ENCODE assay signal across 9 cellular contexts in the genomic region with DNA sequence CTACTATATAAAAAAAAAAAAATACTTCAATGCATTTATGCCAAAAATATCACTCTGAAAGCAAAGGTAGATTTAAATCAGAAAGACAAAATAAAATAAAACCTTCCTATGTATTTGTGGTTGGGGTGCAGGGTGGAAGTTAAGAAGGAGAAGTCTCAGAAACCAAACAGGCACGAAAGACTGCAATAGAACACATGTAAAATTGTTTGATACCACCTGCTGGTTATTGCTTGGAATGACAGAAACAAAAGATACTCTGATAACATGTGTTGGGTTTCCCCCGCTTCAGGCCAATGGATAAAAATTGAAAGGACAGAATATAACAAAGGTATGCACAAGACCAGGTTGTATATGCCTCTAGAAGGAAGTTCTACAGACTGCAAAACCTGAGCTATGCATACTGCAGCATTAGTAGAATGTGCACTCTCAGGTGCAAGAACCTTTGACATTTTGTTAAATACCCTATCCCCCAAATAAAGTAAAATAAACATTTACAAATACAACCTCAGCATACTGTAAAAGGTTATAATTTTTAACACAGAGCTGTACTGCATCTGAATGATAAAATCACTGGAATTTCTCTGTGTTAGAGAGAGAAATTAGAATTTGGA.
DNase-seq lines count a peak whose midpoint lies in the region; ATAC-seq, FAIRE-seq and TF ChIP-seq lines count a peak whose summit lies in the region.
"Had no signal": no experiment of that assay in that cellular context is flagged by ENCODE, and none has a peak within 500 bp of the region (broad histone marks: within the 10 kb centered on the region; RNA-seq: fewer than 3 reads in every experiment).

No MANE protein-coding gene starts in this region.

- peak; percentile 58 for FAIRE-seq in islet of Langerhans (lab: Jason Lieb, UNC)

- POLR2A ChIA-PET in naive thymus-derived CD8-positive, alpha-beta T cell (lab: Charles Lee), result no interaction called here

- ATAC-seq in GM19455 (IDR thresholded peaks at IDR 0.05; ENCODE audit: unreplicated experiment) (peak; percentile 88), HG03571 (IDR thresholded peaks at IDR 0.05; ENCODE audit: unreplicated experiment) (peak; percentile 68), SK-N-SH treated with all-trans-retinoic acid at 6 μM for 48 hours (peak; percentile 68; the same call in 2 of the 3 replicates)
- no peak for ATAC-seq in activated T-helper 17 cell treated with anti-CD3 and anti-CD28 coated beads, Interleukin-2, amount 50 U/mL, for 72 hours (replicated peaks)
- no peak for ATAC-seq in naive thymus-derived CD8-positive, alpha-beta T cell

- H3K4me1 Mint-ChIP-seq in activated T-helper 17 cell treated with anti-CD3 and anti-CD28 coated beads, Interleukin-2, amount 50 U/mL, for 72 hours, result no peaks in the 10 kb centered on the region
- H3K4me1 Mint-ChIP-seq in naive thymus-derived CD8-positive, alpha-beta T cell, result no peaks in the 10 kb centered on the region

- H3K4me3 Mint-ChIP-seq in activated T-helper 17 cell treated with anti-CD3 and anti-CD28 coated beads, Interleukin-2, amount 50 U/mL, for 72 hours, result no peak overlapping the region
- no peak overlapping the region for H3K4me3 Mint-ChIP-seq in naive thymus-derived CD8-positive, alpha-beta T cell
- H3K4me3 Mint-ChIP-seq: stimulated activated naive CD8-positive, alpha-beta T cell treated with anti-CD3 and anti-CD28 coated beads, Interleukin-15, Interleukin-2, amounts not matched to agents 100 ng/mL and 50 ng/mL, for 24 hours had no signal

- H3K27me3 Mint-ChIP-seq in activated T-helper 17 cell treated with anti-CD3 and anti-CD28 coated beads, Interleukin-2, amount 50 U/mL, for 72 hours, result no peaks in the 10 kb centered on the region
- no peaks in the 10 kb centered on the region for H3K27me3 Mint-ChIP-seq in naive thymus-derived CD8-positive, alpha-beta T cell
- H3K27me3 Mint-ChIP-seq: stimulated activated naive CD8-positive, alpha-beta T cell treated with anti-CD3 and anti-CD28 coated beads, Interleukin-15, Interleukin-2, amounts not matched to agents 100 ng/mL and 50 ng/mL, for 24 hours had no signal

- peaks cover 7% of the 10 kb centered on the region for H3K9me3 Mint-ChIP-seq in activated T-helper 17 cell treated with anti-CD3 and anti-CD28 coated beads, Interleukin-2, amount 50 U/mL, for 72 hours
- H3K9me3 Mint-ChIP-seq in naive thymus-derived CD8-positive, alpha-beta T cell, result peaks cover 0 to 10% (median 1%) of the 10 kb centered on the region in 9 donors
- H3K9me3 Mint-ChIP-seq: stimulated activated naive CD8-positive, alpha-beta T cell treated with anti-CD3 and anti-CD28 coated beads, Interleukin-15, Interleukin-2, amounts not matched to agents 100 ng/mL and 50 ng/mL, for 24 hours had no signal

- H3K36me3 Mint-ChIP-seq in activated T-helper 17 cell treated with anti-CD3 and anti-CD28 coated beads, Interleukin-2, amount 50 U/mL, for 72 hours (ENCODE audit: low read depth), result no peaks in the 10 kb centered on the region
- no peaks in the 10 kb centered on the region for H3K36me3 Mint-ChIP-seq in naive thymus-derived CD8-positive, alpha-beta T cell

- no peak overlapping the region for H3K27ac Mint-ChIP-seq in activated T-helper 17 cell treated with anti-CD3 and anti-CD28 coated beads, Interleukin-2, amount 50 U/mL, for 72 hours
- H3K27ac Mint-ChIP-seq in naive thymus-derived CD8-positive, alpha-beta T cell, result no peak overlapping the region
- H3K27ac Mint-ChIP-seq: stimulated activated naive CD8-positive, alpha-beta T cell treated with anti-CD3 and anti-CD28 coated beads, Interleukin-15, Interleukin-2, amounts not matched to agents 100 ng/mL and 50 ng/mL, for 24 hours had no signal

- DNase-seq in DMS53 treated with DMSO at 0.1 percent for 48 hours (lab: John Stamatoyannopoulos, UW; ENCODE audit: unreplicated experiment) (peak; percentile 66), NCI-H2029 (lab: John Stamatoyannopoulos, UW) (no peak)
- DNase-seq in naive thymus-derived CD8-positive, alpha-beta T cell, result no peak

TF ChIP-seq in SK-N-SH treated with all-trans-retinoic acid at 6 μM for 48 hours, 23 proteins besides CTCF, POLR2A, EP300 and RAD21:
- TF ChIP-seq ESRRG (CRISPR knock-in tag; IDR thresholded peaks at IDR 0.05), result no peak
- TF ChIP-seq CSDC2 (CRISPR knock-in tag; IDR thresholded peaks at IDR 0.05), result no peak
- TF ChIP-seq TCF4 (CRISPR knock-in tag; IDR thresholded peaks at IDR 0.05; ENCODE audit: borderline replicate concordance), result no peak
- TF ChIP-seq ISL1 (CRISPR knock-in tag; IDR thresholded peaks at IDR 0.05), result no peak
- no peak for TF ChIP-seq PPARA (CRISPR knock-in tag; IDR thresholded peaks at IDR 0.05; ENCODE audit: borderline replicate concordance)
- TF ChIP-seq, protein P1, sequence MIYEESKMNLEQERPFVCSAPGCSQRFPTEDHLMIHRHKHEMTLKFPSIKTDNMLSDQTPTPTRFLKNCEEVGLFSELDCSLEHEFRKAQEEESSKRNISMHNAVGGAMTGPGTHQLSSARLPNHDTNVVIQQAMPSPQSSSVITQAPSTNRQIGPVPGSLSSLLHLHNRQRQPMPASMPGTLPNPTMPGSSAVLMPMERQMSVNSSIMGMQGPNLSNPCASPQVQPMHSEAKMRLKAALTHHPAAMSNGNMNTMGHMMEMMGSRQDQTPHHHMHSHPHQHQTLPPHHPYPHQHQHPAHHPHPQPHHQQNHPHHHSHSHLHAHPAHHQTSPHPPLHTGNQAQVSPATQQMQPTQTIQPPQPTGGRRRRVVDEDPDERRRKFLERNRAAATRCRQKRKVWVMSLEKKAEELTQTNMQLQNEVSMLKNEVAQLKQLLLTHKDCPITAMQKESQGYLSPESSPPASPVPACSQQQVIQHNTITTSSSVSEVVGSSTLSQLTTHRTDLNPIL (CRISPR knock-in tag; IDR thresholded peaks at IDR 0.05; ENCODE audit: low read depth), result no peak

Comparison
In these comparisons a context has a peak if more than half of its experiments do, and no peak if none do; other contexts are left out.
1. ATAC-seq: peak in GM19455 (single experiment), HG03571 (single experiment) and SK-N-SH treated with all-trans-retinoic acid at 6 μM for 48 hours (single experiment); none in activated T-helper 17 cell treated with anti-CD3 and anti-CD28 coated beads, Interleukin-2, amount 50 U/mL, for 72 hours (single experiment) and naive thymus-derived CD8-positive, alpha-beta T cell (0 of 2).